Comparison of ENCODE assay signal across 29 cellular contexts in genomic region chr22:36759481-36760159, GRCh38. TPM values are rescaled to one million over a fixed set of nuclear protein-coding genes. Genes with fewer than 3 reads are reported as not detected.
"Had no signal": no experiment of that assay in that cellular context is flagged by ENCODE, and none has a peak within 500 bp of the region (broad histone marks: within the 10 kb centered on the region; RNA-seq: fewer than 3 reads in every experiment).

No MANE protein-coding gene starts in this region.

- H3K4me1 ChIP-seq: psoas muscle had no signal

- H3K4me1 Mint-ChIP-seq: activated CD4-positive, alpha-beta memory T cell treated with anti-CD3 and anti-CD28 coated beads, Interleukin-2, amount 10 ng/mL, durations not matched to agents 7 days and 5 days; activated CD4-positive, alpha-beta T cell treated with anti-CD3 and anti-CD28 coated beads, Interleukin-2, amount 10 ng/mL, durations not matched to agents 24 days and 14 days had no signal

- H3K36me3 ChIP-seq: gastroesophageal sphincter had no signal

- H3K27me3 Mint-ChIP-seq: activated CD4-positive, alpha-beta T cell treated with anti-CD3 and anti-CD28 coated beads, Interleukin-2, amount 10 ng/mL, durations not matched to agents 24 days and 14 days; activated naive CD4-positive, alpha-beta T cell treated with anti-CD3 and anti-CD28 coated beads, Interleukin-2, amount 50 U/mL, for 24 hours had no signal

- ATAC-seq: activated CD4-positive, CD25-positive, alpha-beta regulatory T cell treated with anti-CD3 and anti-CD28 coated beads, Interleukin-2, amount 50 U/mL, for 24 hours; effector memory CD8-positive, alpha-beta T cell; gastroesophageal sphincter; left ventricle myocardium superior; natural killer cell; pancreas; psoas muscle; right cardiac atrium; stimulated activated memory B cell treated with anti-CD40 and anti-IgM and Interleukin-4, amounts not matched to agents 10 μg/mL and 1 μg/mL and 100 μg/mL, for 72 hours had no signal

- H3K27me3 ChIP-seq: dorsolateral prefrontal cortex, pancreas had no signal

- H3K9me3 Mint-ChIP-seq: activated CD4-positive, alpha-beta memory T cell treated with anti-CD3 and anti-CD28 coated beads, Interleukin-2, amount 10 ng/mL, durations not matched to agents 7 days and 5 days; activated CD4-positive, alpha-beta T cell treated with anti-CD3 and anti-CD28 coated beads, Interleukin-2, amount 10 ng/mL, durations not matched to agents 24 days and 14 days; activated naive CD4-positive, alpha-beta T cell treated with anti-CD3 and anti-CD28 coated beads, Interleukin-2, amount 50 U/mL, for 24 hours; brain; effector memory CD8-positive, alpha-beta T cell; natural killer cell; stimulated activated memory B cell treated with anti-CD40 and anti-IgM and Interleukin-4, amounts not matched to agents 10 μg/mL and 1 μg/mL and 100 μg/mL, for 72 hours had no signal

- H3K4me3 Mint-ChIP-seq: activated CD4-positive, alpha-beta memory T cell treated with anti-CD3 and anti-CD28 coated beads, Interleukin-2, amount 10 ng/mL, durations not matched to agents 7 days and 5 days; activated CD4-positive, alpha-beta T cell treated with anti-CD3 and anti-CD28 coated beads, Interleukin-2, amount 10 ng/mL, durations not matched to agents 24 days and 14 days; activated naive CD4-positive, alpha-beta T cell treated with anti-CD3 and anti-CD28 coated beads, Interleukin-2, amount 50 U/mL, for 24 hours; brain; effector memory CD8-positive, alpha-beta T cell; natural killer cell; stimulated activated memory B cell treated with anti-CD40 and anti-IgM and Interleukin-4, amounts not matched to agents 10 μg/mL and 1 μg/mL and 100 μg/mL, for 72 hours had no signal

- H3K27ac Mint-ChIP-seq: activated CD4-positive, alpha-beta memory T cell treated with anti-CD3 and anti-CD28 coated beads, Interleukin-2, amount 10 ng/mL, durations not matched to agents 7 days and 5 days; activated CD4-positive, alpha-beta T cell treated with anti-CD3 and anti-CD28 coated beads, Interleukin-2, amount 10 ng/mL, durations not matched to agents 24 days and 14 days; activated naive CD4-positive, alpha-beta T cell treated with anti-CD3 and anti-CD28 coated beads, Interleukin-2, amount 50 U/mL, for 24 hours; brain; natural killer cell; stimulated activated memory B cell treated with anti-CD40 and anti-IgM and Interleukin-4, amounts not matched to agents 10 μg/mL and 1 μg/mL and 100 μg/mL, for 72 hours had no signal

- DNase-seq: activated CD4-positive, alpha-beta memory T cell treated with anti-CD3 and anti-CD28 coated beads, Interleukin-2, amount 10 ng/mL, durations not matched to agents 7 days and 5 days; activated CD4-positive, alpha-beta T cell treated with anti-CD3 and anti-CD28 coated beads, Interleukin-2, amount 10 ng/mL, durations not matched to agents 24 days and 14 days; activated gamma-delta T cell treated with Interleukin-2 at 50 U/mL for 16 hours; central memory CD4-positive, alpha-beta T cell; effector memory CD8-positive, alpha-beta T cell; hypothalamus; left ventricle myocardium superior; mammary epithelial cell; midbrain; natural killer cell; psoas muscle; right cardiac atrium; stimulated activated CD4-positive, alpha-beta T cell treated with anti-CD3 and anti-CD28 coated beads, Interleukin-2, amount 100 ng/mL, for 24 hours; stomach; trophoblast cell had no signal

- H3K36me3 Mint-ChIP-seq: activated naive CD4-positive, alpha-beta T cell treated with anti-CD3 and anti-CD28 coated beads, Interleukin-2, amount 50 U/mL, for 24 hours; natural killer cell had no signal

- H3K9me3 ChIP-seq: esophagus muscularis mucosa, gastroesophageal sphincter, neutrophil, pancreas, psoas muscle, stomach had no signal

- H3K27ac ChIP-seq: dorsolateral prefrontal cortex, esophagus muscularis mucosa, gastroesophageal sphincter, neutrophil, pancreas, psoas muscle, skin epidermis, stomach had no signal

- H3K4me3 ChIP-seq: dorsolateral prefrontal cortex, esophagus muscularis mucosa, gastroesophageal sphincter, pancreas, psoas muscle, skin epidermis, stomach had no signal

RNA-seq across cellular contexts. Expression of gene CACNG2, which starts 56.1 kb away (rescaled TPM):
- total RNA-seq: activated CD4-positive, alpha-beta memory T cell treated with anti-CD3 and anti-CD28 coated beads, Interleukin-2, amount 10 ng/mL, durations not matched to agents 7 days and 5 days; activated CD4-positive, alpha-beta T cell treated with anti-CD3 and anti-CD28 coated beads, Interleukin-2, amount 10 ng/mL, durations not matched to agents 24 days and 14 days; aorta; esophagus muscularis mucosa; gastroesophageal sphincter; left ventricle myocardium superior; mammary epithelial cell; natural killer cell; pancreas; psoas muscle; right cardiac atrium; stomach; T-helper 2 cell treated with Interferon-gamma antibody and Interleukin-4, amounts not matched to agents 100 ng/mL and 5 ng/mL, for 36 hours had no signal
- polyA plus RNA-seq: adipose tissue, mammary epithelial cell, psoas muscle, right cardiac atrium, stomach had no signal

RNA-seq across cellular contexts. Expression of gene PVALB, which starts 57.2 kb away (rescaled TPM):
- total RNA-seq: activated CD4-positive, alpha-beta memory T cell treated with anti-CD3 and anti-CD28 coated beads, Interleukin-2, amount 10 ng/mL, durations not matched to agents 7 days and 5 days; activated CD4-positive, alpha-beta T cell treated with anti-CD3 and anti-CD28 coated beads, Interleukin-2, amount 10 ng/mL, durations not matched to agents 24 days and 14 days; aorta; esophagus muscularis mucosa; gastroesophageal sphincter; left ventricle myocardium superior; mammary epithelial cell; pancreas; right cardiac atrium; stomach; T-helper 2 cell treated with Interferon-gamma antibody and Interleukin-4, amounts not matched to agents 100 ng/mL and 5 ng/mL, for 36 hours; temporal lobe had no signal
- polyA plus RNA-seq: adipose tissue, aorta, mammary epithelial cell, right cardiac atrium had no signal
